Comparison of ENCODE assay signal across 1 cellular context in the genomic region with DNA sequence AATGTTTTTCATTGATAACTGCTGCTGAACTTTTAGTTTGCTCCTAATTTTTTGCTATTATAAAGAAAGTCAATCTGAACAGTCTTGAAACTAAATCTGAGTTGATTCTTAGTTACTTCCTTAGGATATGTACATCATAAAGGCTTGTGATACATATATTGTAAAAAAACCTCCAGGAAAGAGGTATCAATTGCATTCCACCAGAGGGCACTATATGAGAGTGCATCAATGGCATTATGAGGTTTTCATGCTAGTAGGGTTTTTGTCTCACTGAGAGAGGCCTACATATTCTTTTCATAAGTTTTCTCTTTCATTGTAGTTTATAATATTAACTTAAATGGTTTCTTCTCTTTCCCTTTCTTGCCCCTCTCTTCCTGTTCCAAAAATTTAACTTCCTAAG.
TF ChIP-seq lines count a peak whose summit lies in the region.

No MANE protein-coding gene starts in this region.

TF ChIP-seq in A549, 52 proteins besides CTCF, POLR2A, EP300 and RAD21 (continued from another document):
- no peak for TF ChIP-seq CHD4 (IDR thresholded peaks at IDR 0.05; ENCODE audit: borderline replicate concordance)
- TF ChIP-seq, protein P1, sequence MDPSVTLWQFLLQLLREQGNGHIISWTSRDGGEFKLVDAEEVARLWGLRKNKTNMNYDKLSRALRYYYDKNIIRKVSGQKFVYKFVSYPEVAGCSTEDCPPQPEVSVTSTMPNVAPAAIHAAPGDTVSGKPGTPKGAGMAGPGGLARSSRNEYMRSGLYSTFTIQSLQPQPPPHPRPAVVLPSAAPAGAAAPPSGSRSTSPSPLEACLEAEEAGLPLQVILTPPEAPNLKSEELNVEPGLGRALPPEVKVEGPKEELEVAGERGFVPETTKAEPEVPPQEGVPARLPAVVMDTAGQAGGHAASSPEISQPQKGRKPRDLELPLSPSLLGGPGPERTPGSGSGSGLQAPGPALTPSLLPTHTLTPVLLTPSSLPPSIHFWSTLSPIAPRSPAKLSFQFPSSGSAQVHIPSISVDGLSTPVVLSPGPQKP (IDR thresholded peaks at IDR 0.05; ENCODE audit: low read depth, low read length) = no peak
- no peak for TF ChIP-seq ZNF302 (CRISPR knock-in tag; IDR thresholded peaks at IDR 0.05)
TF ChIP-seq in A549: peak in this region for 0.
